Comparison of ENCODE assay signal across 29 cellular contexts in the genomic region with DNA sequence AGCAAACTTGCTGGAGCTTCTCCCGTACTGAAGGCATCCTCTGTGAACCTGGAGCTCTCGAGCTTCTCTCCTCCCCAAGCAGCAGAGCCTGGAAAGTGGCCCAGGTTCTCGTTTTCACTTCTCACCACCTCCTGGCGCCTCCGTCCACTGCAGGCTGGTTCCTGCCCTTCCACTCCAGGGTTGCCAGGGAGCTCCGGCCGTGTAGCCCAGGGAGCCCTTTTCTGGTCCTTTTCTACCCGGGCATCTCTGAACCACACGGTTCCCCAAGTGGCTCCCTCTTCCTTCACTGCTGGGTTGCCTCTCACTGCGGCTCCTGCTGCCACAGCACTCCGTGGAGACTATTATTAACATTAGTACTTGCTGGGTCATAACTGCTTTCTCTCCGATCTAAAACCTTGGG.
"Had no signal": no experiment of that assay in that cellular context is flagged by ENCODE, and none has a peak within 500 bp of the region (broad histone marks: within the 10 kb centered on the region; RNA-seq: fewer than 3 reads in every experiment).

No MANE protein-coding gene starts in this region.

- ATAC-seq: activated CD4-positive, alpha-beta T cell treated with anti-CD3 and anti-CD28 coated beads for 36 hours; activated CD8-positive, alpha-beta memory T cell treated with anti-CD3 and anti-CD28 coated beads, Interleukin-2, amount 10 ng/mL, durations not matched to agents 7 days and 5 days; activated CD8-positive, alpha-beta T cell treated with anti-CD3 and anti-CD28 coated beads, Interleukin-2, amount 10 ng/mL, durations not matched to agents 7 days and 5 days; body of pancreas; left lung; mucosa of descending colon; right lobe of liver; stimulated activated memory B cell treated with anti-CD40 and anti-IgM and Interleukin-4, amounts not matched to agents 10 μg/mL and 1 μg/mL and 100 μg/mL, for 72 hours; stimulated activated naive CD8-positive, alpha-beta T cell treated with anti-CD3 and anti-CD28 coated beads, Interleukin-15, amount 100 ng/mL, for 72 hours; T-cell had no signal

- H3K27ac Mint-ChIP-seq: activated CD4-positive, alpha-beta T cell treated with anti-CD3 and anti-CD28 coated beads for 36 hours; activated CD8-positive, alpha-beta memory T cell treated with anti-CD3 and anti-CD28 coated beads, Interleukin-2, amount 10 ng/mL, durations not matched to agents 7 days and 5 days; activated CD8-positive, alpha-beta T cell treated with anti-CD3 and anti-CD28 coated beads, Interleukin-2, amount 10 ng/mL, durations not matched to agents 7 days and 5 days; activated naive CD8-positive, alpha-beta T cell treated with anti-CD3 and anti-CD28 coated beads for 36 hours; activated T-helper 2 cell treated with anti-CD3 and anti-CD28 coated beads, Interferon-gamma antibody, Interleukin-2, Interleukin-4, amounts not matched to agents 10 μg/mL and 5 μg/mL and 100 μg/mL, durations not matched to agents 14 hours and 24 hours and 36 hours; stimulated activated memory B cell treated with anti-CD40 and anti-IgM and Interleukin-4, amounts not matched to agents 10 μg/mL and 1 μg/mL and 100 μg/mL, for 72 hours; T-cell; type B pancreatic cell had no signal

- H3K9me3 Mint-ChIP-seq: activated naive CD8-positive, alpha-beta T cell treated with anti-CD3 and anti-CD28 coated beads for 36 hours; activated T-helper 2 cell treated with anti-CD3 and anti-CD28 coated beads, Interferon-gamma antibody, Interleukin-2, Interleukin-4, amounts not matched to agents 10 μg/mL and 5 μg/mL and 100 μg/mL, durations not matched to agents 14 hours and 24 hours and 36 hours; T-cell; type B pancreatic cell had no signal

- H3K27me3 ChIP-seq: adrenal gland, body of pancreas, right lobe of liver, vagina had no signal

- H3K36me3 ChIP-seq: adrenal gland, cardiac muscle cell, esophagus squamous epithelium, left lung, right lobe of liver, vagina had no signal

- H3K4me3 Mint-ChIP-seq: activated CD4-positive, alpha-beta T cell treated with anti-CD3 and anti-CD28 coated beads for 36 hours; activated CD8-positive, alpha-beta memory T cell treated with anti-CD3 and anti-CD28 coated beads, Interleukin-2, amount 10 ng/mL, durations not matched to agents 7 days and 5 days; activated CD8-positive, alpha-beta T cell treated with anti-CD3 and anti-CD28 coated beads, Interleukin-2, amount 10 ng/mL, durations not matched to agents 7 days and 5 days; activated naive CD8-positive, alpha-beta T cell treated with anti-CD3 and anti-CD28 coated beads for 36 hours; stimulated activated memory B cell treated with anti-CD40 and anti-IgM and Interleukin-4, amounts not matched to agents 10 μg/mL and 1 μg/mL and 100 μg/mL, for 72 hours; stimulated activated naive CD8-positive, alpha-beta T cell treated with anti-CD3 and anti-CD28 coated beads, Interleukin-15, amount 100 ng/mL, for 72 hours; T-cell; type B pancreatic cell had no signal

- H3K9me3 ChIP-seq: adrenal gland, body of pancreas, esophagus squamous epithelium, left lung, mucosa of descending colon, right lobe of liver, vagina had no signal

- DNase-seq: activated CD4-positive, alpha-beta T cell treated with anti-CD3 and anti-CD28 coated beads for 36 hours; activated CD4-positive, CD25-positive, alpha-beta regulatory T cell; activated CD8-positive, alpha-beta memory T cell treated with anti-CD3 and anti-CD28 coated beads, Interleukin-2, amount 10 ng/mL, durations not matched to agents 7 days and 5 days; activated CD8-positive, alpha-beta T cell treated with anti-CD3 and anti-CD28 coated beads, Interleukin-2, amount 10 ng/mL, durations not matched to agents 7 days and 5 days; activated naive CD4-positive, alpha-beta T cell; activated naive CD8-positive, alpha-beta T cell treated with anti-CD3 and anti-CD28 coated beads for 36 hours; activated T-cell treated with anti-CD3 and anti-CD28 coated beads, Interleukin-2, amount 50 U/mL, for 48 hours; adrenal gland; body of pancreas; esophagus squamous epithelium; foreskin melanocyte; mesendoderm; mucosa of descending colon; posterior cingulate gyrus; stimulated activated CD4-positive, alpha-beta T cell treated with anti-CD3 and anti-CD28 coated beads, Interleukin-4, amount 100 ng/mL, for 4 hours; stimulated activated CD8-positive, alpha-beta memory T cell treated with anti-CD3 and anti-CD28 coated beads, Interleukin-4, amount 100 ng/mL, for 48 hours; stimulated activated naive CD8-positive, alpha-beta T cell treated with anti-CD3 and anti-CD28 coated beads, Interleukin-15, amount 100 ng/mL, for 72 hours; substantia nigra; T-cell had no signal

- H3K4me3 ChIP-seq: adrenal gland, body of pancreas, cardiac muscle cell, esophagus squamous epithelium, left lung, lung, mucosa of descending colon, right lobe of liver, skin epidermis, vagina had no signal

- H3K4me1 Mint-ChIP-seq: activated CD4-positive, alpha-beta T cell treated with anti-CD3 and anti-CD28 coated beads for 36 hours; activated CD8-positive, alpha-beta memory T cell treated with anti-CD3 and anti-CD28 coated beads, Interleukin-2, amount 10 ng/mL, durations not matched to agents 7 days and 5 days; activated naive CD8-positive, alpha-beta T cell treated with anti-CD3 and anti-CD28 coated beads for 36 hours; stimulated activated memory B cell treated with anti-CD40 and anti-IgM and Interleukin-4, amounts not matched to agents 10 μg/mL and 1 μg/mL and 100 μg/mL, for 72 hours; stimulated activated naive CD8-positive, alpha-beta T cell treated with anti-CD3 and anti-CD28 coated beads, Interleukin-15, amount 100 ng/mL, for 72 hours; T-cell had no signal

- H3K27me3 Mint-ChIP-seq: activated CD8-positive, alpha-beta memory T cell treated with anti-CD3 and anti-CD28 coated beads, Interleukin-2, amount 10 ng/mL, durations not matched to agents 7 days and 5 days had no signal

- H3K27ac ChIP-seq: adrenal gland, body of pancreas, cardiac muscle cell, epithelial cell of prostate, esophagus squamous epithelium, left lung, right lobe of liver, skin epidermis, vagina had no signal

- H3K36me3 Mint-ChIP-seq: activated CD8-positive, alpha-beta memory T cell treated with anti-CD3 and anti-CD28 coated beads, Interleukin-2, amount 10 ng/mL, durations not matched to agents 7 days and 5 days; activated naive CD8-positive, alpha-beta T cell treated with anti-CD3 and anti-CD28 coated beads for 36 hours; stimulated activated memory B cell treated with anti-CD40 and anti-IgM and Interleukin-4, amounts not matched to agents 10 μg/mL and 1 μg/mL and 100 μg/mL, for 72 hours; T-cell; type B pancreatic cell had no signal

- H3K4me1 ChIP-seq: adrenal gland, body of pancreas, esophagus squamous epithelium, left lung, right lobe of liver, vagina had no signal
